ENCODE assay signal across 1 cellular context in genomic region chr6:166775180-166775922, GRCh38.
A peak's percentile ranks its signal among the peaks of the same experiment; 100 is the strongest.
TF ChIP-seq lines count a peak whose summit lies in the region.

No MANE protein-coding gene starts in this region.

TF ChIP-seq in HepG2, 621 proteins besides CTCF, POLR2A, EP300 and RAD21 (continued from another document):
- TF ChIP-seq ZHX2 (IDR thresholded peaks at IDR 0.05; ENCODE audit: low read depth) (no peak), ZHX2 (CRISPR knock-in tag; IDR thresholded peaks at IDR 0.05; ENCODE audit: borderline replicate concordance) (no peak), ZNF724P (CRISPR knock-in tag; IDR thresholded peaks at IDR 0.05; ENCODE audit: borderline replicate concordance) (no peak), SCMH1 (CRISPR knock-in tag; IDR thresholded peaks at IDR 0.05; ENCODE audit: borderline replicate concordance) (no peak), ZNF414 (CRISPR knock-in tag; IDR thresholded peaks at IDR 0.05) (no peak), ZNF562 (CRISPR knock-in tag; IDR thresholded peaks at IDR 0.05; ENCODE audit: borderline replicate concordance) (no peak), AKAP8 (CRISPR knock-in tag; IDR thresholded peaks at IDR 0.05) (no peak), ZNF274 (CRISPR knock-in tag; IDR thresholded peaks at IDR 0.05) (no peak), MTF1 (CRISPR knock-in tag; IDR thresholded peaks at IDR 0.05) (no peak), ZNF18 (CRISPR knock-in tag; IDR thresholded peaks at IDR 0.05; ENCODE audit: insufficient replicate concordance) (no peak), KMT2A (CRISPR knock-in tag; IDR thresholded peaks at IDR 0.05) (no peak), ATF7 (IDR thresholded peaks at IDR 0.05) (no peak), ATF7 (CRISPR knock-in tag; IDR thresholded peaks at IDR 0.05) (no peak), MAFG (CRISPR knock-in tag; IDR thresholded peaks at IDR 0.05) (no peak), ZKSCAN8 (CRISPR knock-in tag; IDR thresholded peaks at IDR 0.05; ENCODE audit: borderline replicate concordance) (no peak), HOXA5 (CRISPR knock-in tag; IDR thresholded peaks at IDR 0.05) (no peak), REXO4 (CRISPR knock-in tag; IDR thresholded peaks at IDR 0.05; ENCODE audit: borderline replicate concordance) (no peak), ZNF282 (IDR thresholded peaks at IDR 0.05; ENCODE audit: partially characterized antibody) (no peak), KDM2A (CRISPR knock-in tag; IDR thresholded peaks at IDR 0.05; ENCODE audit: borderline replicate concordance, low read depth) (peak; percentile 50; the same call in 1 of the 2 replicates), STAG1 (CRISPR knock-in tag; IDR thresholded peaks at IDR 0.05) (peak; percentile 90), CHD2 (IDR thresholded peaks at IDR 0.05; ENCODE audit: low read depth, low read length) (no peak), ZNF205 (CRISPR knock-in tag; IDR thresholded peaks at IDR 0.05) (no peak), ATF7-NPFF (CRISPR knock-in tag; IDR thresholded peaks at IDR 0.05; ENCODE audit: low read depth) (no peak), XRCC5 (optimal IDR thresholded peaks at IDR 0.05; ENCODE audit: low read length) (peak; percentile 58), THAP9 (CRISPR knock-in tag; IDR thresholded peaks at IDR 0.05; ENCODE audit: borderline replicate concordance) (no peak), MNT (IDR thresholded peaks at IDR 0.05) (peak; percentile 75), CHD4 (IDR thresholded peaks at IDR 0.05; ENCODE audit: borderline replicate concordance, low read length) (no peak)
- TF ChIP-seq, protein P1, sequence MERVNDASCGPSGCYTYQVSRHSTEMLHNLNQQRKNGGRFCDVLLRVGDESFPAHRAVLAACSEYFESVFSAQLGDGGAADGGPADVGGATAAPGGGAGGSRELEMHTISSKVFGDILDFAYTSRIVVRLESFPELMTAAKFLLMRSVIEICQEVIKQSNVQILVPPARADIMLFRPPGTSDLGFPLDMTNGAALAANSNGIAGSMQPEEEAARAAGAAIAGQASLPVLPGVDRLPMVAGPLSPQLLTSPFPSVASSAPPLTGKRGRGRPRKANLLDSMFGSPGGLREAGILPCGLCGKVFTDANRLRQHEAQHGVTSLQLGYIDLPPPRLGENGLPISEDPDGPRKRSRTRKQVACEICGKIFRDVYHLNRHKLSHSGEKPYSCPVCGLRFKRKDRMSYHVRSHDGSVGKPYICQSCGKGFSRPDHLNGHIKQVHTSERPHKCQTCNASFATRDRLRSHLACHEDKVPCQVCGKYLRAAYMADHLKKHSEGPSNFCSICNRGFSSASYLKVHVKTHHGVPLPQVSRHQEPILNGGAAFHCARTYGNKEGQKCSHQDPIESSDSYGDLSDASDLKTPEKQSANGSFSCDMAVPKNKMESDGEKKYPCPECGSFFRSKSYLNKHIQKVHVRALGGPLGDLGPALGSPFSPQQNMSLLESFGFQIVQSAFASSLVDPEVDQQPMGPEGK (CRISPR knock-in tag; IDR thresholded peaks at IDR 0.05), result peak; percentile 14; the same call in 1 of the 2 replicates
TF ChIP-seq in HepG2: peak in this region for 28.
